In genomic region chr13:57725480-57725879, GRCh38 we compare ENCODE assay signal across 31 cellular contexts.
DNase-seq lines count a peak whose midpoint lies in the region; ATAC-seq, FAIRE-seq and TF ChIP-seq lines count a peak whose summit lies in the region.
"Had no signal": no experiment of that assay in that cellular context is flagged by ENCODE, and none has a peak within 500 bp of the region (broad histone marks: within the 10 kb centered on the region; RNA-seq: fewer than 3 reads in every experiment).

No MANE protein-coding gene starts in this region.

- in situ Hi-C loops in HepG2 (cut with HindIII; ENCODE audit: extremely low pct_ligation_motif_present, low pct_unique_long_range_greater_than_20kb) = no loop called here

- no peaks in the 10 kb centered on the region for H3K9me2 ChIP-seq in SU-DHL-6 (replicated peaks; ENCODE audit: insufficient read depth, low read length)

- no peak for FAIRE-seq in HepG2 (lab: Jason Lieb, UNC)
- FAIRE-seq: A549, D721Med, GM12878, GM12892, GM18507, GM19239 had no signal

- ATAC-seq in HepG2 (no peak), right lobe of liver (no peak), SK-N-SH treated with all-trans-retinoic acid at 6 μM for 48 hours (no peak)
- ATAC-seq: A549, GM12878 had no signal

- peaks cover 4% of the 10 kb centered on the region for H3K36me3 Mint-ChIP-seq in endothelial cell (ENCODE audit: low read depth, unreplicated experiment)
- H3K36me3 Mint-ChIP-seq: CD14-positive monocyte; CD4-positive, alpha-beta memory T cell; CD4-positive, CD25-positive, alpha-beta regulatory T cell; CD8-positive, alpha-beta memory T cell had no signal

- H3K79me1 ChIP-seq in neuronal stem cell (ENCODE audit: low read depth, low read length) = no peaks in the 10 kb centered on the region

- WGBS in HepG2 (ENCODE audit: low lambda C conversion rate) = 0% methylated on average over 2 of the region's 2 CpGs
- 49% methylated on average over 2 of the region's 2 CpGs for WGBS in right lobe of liver (ENCODE audit: insufficient coverage, low coverage, low lambda C conversion rate, missing lambda C conversion rate)
- WGBS in neuronal stem cell (ENCODE audit: extremely low coverage in 2 of 2, insufficient read length in 2 of 2, insufficient replicate concordance in 1 of 2), 2 donors = no CpG with 5 or more reads among the region's 2 CpGs

- intact Hi-C loops in HepG2 (cut with micrococcal nuclease; ENCODE audit: unreplicated experiment) = no loop called here
- intact Hi-C loops in right lobe of liver (cut with DNase I) = no loop called here

- H3K27me3 ChIP-seq in HepG2 (ENCODE audit: control insufficient read depth in 1 of 2, insufficient read depth in 2 of 2, low read length in 2 of 2) (no peaks in the 10 kb centered on the region), right lobe of liver (no peaks in the 10 kb centered on the region), SU-DHL-6 (ENCODE audit: low read length) (no peaks in the 10 kb centered on the region), neuronal stem cell (ENCODE audit: control insufficient read depth in 3 of 3, insufficient read depth in 3 of 3, low read depth in 1 of 3, low read length in 3 of 3) (no peaks in the 10 kb centered on the region)
- H3K27me3 ChIP-seq: BE2C, BLaER1 had no signal

- no peak for TF ChIP-seq RAD21 in HepG2 (CRISPR knock-in tag; IDR thresholded peaks at IDR 0.05)

- H3K4me1 ChIP-seq in HepG2 (ENCODE audit: insufficient read depth, low read length) (no peaks in the 10 kb centered on the region), right lobe of liver (no peaks in the 10 kb centered on the region), neuronal stem cell (ENCODE audit: control insufficient read depth in 2 of 2, insufficient read depth in 1 of 2, low read depth in 1 of 2, low read length in 2 of 2) (peaks cover 3 to 11% of the 10 kb centered on the region in 2 donors)
- H3K4me1 ChIP-seq: A549, BLaER1 had no signal

- no peak overlapping the region for H2AK5ac ChIP-seq in neuronal stem cell (ENCODE audit: low read depth, low read length)

- no peaks in the 10 kb centered on the region for H3K9me3 ChIP-seq in HepG2 (ENCODE audit: low read length)
- H3K9me3 ChIP-seq in right lobe of liver = no peaks in the 10 kb centered on the region
- no peaks in the 10 kb centered on the region for H3K9me3 ChIP-seq in SU-DHL-6 (ENCODE audit: insufficient read depth, low read length)
- no peaks in the 10 kb centered on the region for H3K9me3 ChIP-seq in neuronal stem cell (replicated peaks in 1 of 2; ENCODE audit: control insufficient read depth in 2 of 2, insufficient read depth in 1 of 2, low read depth in 1 of 2, low read length in 2 of 2)
- H3K9me3 ChIP-seq: A549, BE2C, BLaER1 had no signal

- no peak for TF ChIP-seq CTCF in HepG2 (CRISPR knock-in tag; IDR thresholded peaks at IDR 0.05)
- TF ChIP-seq CTCF in right lobe of liver (IDR thresholded peaks at IDR 0.05) = no peak
- TF ChIP-seq CTCF in SU-DHL-6 (IDR thresholded peaks at IDR 0.05; ENCODE audit: insufficient read depth, low read length, poor library complexity, severe bottlenecking) = no peak
- no peak for TF ChIP-seq CTCF in endothelial cell (IDR thresholded peaks at IDR 0.05; ENCODE audit: unreplicated experiment)

- TF ChIP-seq POLR2A in HepG2 (IDR thresholded peaks at IDR 0.05; ENCODE audit: insufficient read depth in 1 of 2, low read depth in 2 of 2, low read length in 2 of 2) = no peak
- no peak for TF ChIP-seq POLR2A in right lobe of liver (IDR thresholded peaks at IDR 0.05)

- H3K4me2 ChIP-seq in HepG2 (ENCODE audit: low read depth, low read length) = no peak overlapping the region
- H3K4me2 ChIP-seq in SU-DHL-6 (ENCODE audit: low read depth, low read length, poor library complexity, severe bottlenecking) = peak overlapping the region; percentile 28
- peak overlapping the region; percentile 12 for H3K4me2 ChIP-seq in neuronal stem cell (ENCODE audit: insufficient read depth, low read length, poor library complexity, severe bottlenecking)
- H3K4me2 ChIP-seq: A549, BLaER1 had no signal

- no peak overlapping the region for H2BK15ac ChIP-seq in neuronal stem cell (ENCODE audit: low read length)

- no peak for TF ChIP-seq EP300 in HepG2 (IDR thresholded peaks at IDR 0.05; ENCODE audit: low read depth in 2 of 2, low read length in 2 of 2)
- no peak for TF ChIP-seq EP300 in HepG2 (CRISPR knock-in tag; IDR thresholded peaks at IDR 0.05; ENCODE audit: borderline replicate concordance)

- no peak overlapping the region for H4K8ac ChIP-seq in neuronal stem cell (ENCODE audit: low read depth, low read length)

- H2BK5ac ChIP-seq in neuronal stem cell (ENCODE audit: low read length) = no peak overlapping the region

- no peaks in the 10 kb centered on the region for H3K27me3 Mint-ChIP-seq in endothelial cell (ENCODE audit: unreplicated experiment)
- H3K27me3 Mint-ChIP-seq: CD4-positive, alpha-beta memory T cell; CD4-positive, CD25-positive, alpha-beta regulatory T cell; CD8-positive, alpha-beta memory T cell had no signal

- no peak overlapping the region for H3K4me3 ChIP-seq in HepG2 (replicated peaks in 1 of 3; ENCODE audit: insufficient read depth in 1 of 3, low read depth in 2 of 3, low read length in 3 of 3)
- H3K4me3 ChIP-seq in right lobe of liver = no peak overlapping the region
- H3K4me3 ChIP-seq in SU-DHL-6 (ENCODE audit: insufficient read depth, low read length, poor library complexity, severe bottlenecking) = no peak overlapping the region
- no peak overlapping the region for H3K4me3 ChIP-seq in neuronal stem cell (ENCODE audit: low read length in 2 of 2)
- H3K4me3 ChIP-seq: A549, BLaER1, GM12878 had no signal

- DNase-seq in HepG2 (ENCODE audit: low spot score) = no peak
- no peak for DNase-seq in right lobe of liver
- DNase-seq in HT1080 (ENCODE audit: low read depth) = peak; percentile 9
- DNase-seq in neuronal stem cell (ENCODE audit: low spot score) = no peak
- no peak for DNase-seq in endothelial cell (ENCODE audit: low spot score)
- no peak for DNase-seq in GM19238 (ENCODE audit: insufficient read length, low spot score)
- DNase-seq: ACHN; BE2C; C1 segment of cervical spinal cord; CD4-positive, alpha-beta memory T cell; CD4-positive, CD25-positive, alpha-beta regulatory T cell; CD8-positive, alpha-beta memory T cell; COR-L47; DMS 273 treated with DMSO at 0.1 percent for 48 hours; DMS153; DMS53; DMS79; DND-41; EL; GDM1 had no signal

- H4K20me1 ChIP-seq in HepG2 (ENCODE audit: insufficient read depth, low read length) = no peaks in the 10 kb centered on the region
- H4K20me1 ChIP-seq in SU-DHL-6 (ENCODE audit: low read depth, low read length) = no peaks in the 10 kb centered on the region
- H4K20me1 ChIP-seq: BLaER1 had no signal

- H3K23ac ChIP-seq in neuronal stem cell (ENCODE audit: low read depth, low read length, poor library complexity) = no peak overlapping the region

- no peak overlapping the region for H3K4me3 Mint-ChIP-seq in endothelial cell (ENCODE audit: unreplicated experiment)
- H3K4me3 Mint-ChIP-seq: CD14-positive monocyte; CD4-positive, alpha-beta memory T cell; CD4-positive, CD25-positive, alpha-beta regulatory T cell; CD8-positive, alpha-beta memory T cell had no signal

- no peak overlapping the region for H3K18ac ChIP-seq in neuronal stem cell (ENCODE audit: low read length)

- H3K27ac ChIP-seq in HepG2 (ENCODE audit: extremely low read length, insufficient read depth, low read length) (no peak overlapping the region), right lobe of liver (no peak overlapping the region), SU-DHL-6 (ENCODE audit: low read depth, low read length) (no peak overlapping the region), neuronal stem cell (replicated peaks; ENCODE audit: low read length) (peak overlapping the region; percentile 95)
- H3K27ac ChIP-seq: 22Rv1, A549, BLaER1 had no signal

- H3K9ac ChIP-seq in HepG2 (ENCODE audit: insufficient read depth, low read depth, low read length) (no peak overlapping the region), SU-DHL-6 (ENCODE audit: low read length) (no peak overlapping the region), neuronal stem cell (ENCODE audit: low read depth, low read length, poor library complexity) (no peak overlapping the region)
- H3K9ac ChIP-seq: BLaER1 had no signal

- H3K4ac ChIP-seq in neuronal stem cell (ENCODE audit: low read length) = no peak overlapping the region

- CTCF ChIA-PET in HepG2 (lab: Yijun Ruan, JAX; ENCODE audit: low intra/inter-chr PET ratio, low total read pairs) = no interaction called here

- no TSS peak for BruUV-seq in HepG2 (replicated peaks; lab: Mats Ljungman, UMichigan)

- peaks cover 13% of the 10 kb centered on the region for H3K4me1 Mint-ChIP-seq in endothelial cell (ENCODE audit: unreplicated experiment)
- H3K4me1 Mint-ChIP-seq: CD14-positive monocyte; CD4-positive, alpha-beta memory T cell; CD4-positive, CD25-positive, alpha-beta regulatory T cell; CD8-positive, alpha-beta memory T cell had no signal

- H2BK12ac ChIP-seq in neuronal stem cell (ENCODE audit: low read length) = no peak overlapping the region

- H3K9me3 Mint-ChIP-seq in endothelial cell (ENCODE audit: unreplicated experiment) = no peaks in the 10 kb centered on the region
- H3K9me3 Mint-ChIP-seq: CD14-positive monocyte had no signal

- H3K14ac ChIP-seq in neuronal stem cell (ENCODE audit: low read length) = no peak overlapping the region

- H3K79me2 ChIP-seq in HepG2 (ENCODE audit: insufficient read depth, low read length) = no peaks in the 10 kb centered on the region
- no peaks in the 10 kb centered on the region for H3K79me2 ChIP-seq in SU-DHL-6 (ENCODE audit: insufficient read depth, low read length)

- no peak overlapping the region for H4K91ac ChIP-seq in neuronal stem cell (ENCODE audit: low read depth, low read length, poor library complexity)

- no peaks in the 10 kb centered on the region for H3K36me3 ChIP-seq in HepG2 (replicated peaks in 1 of 2; ENCODE audit: control insufficient read depth in 1 of 2, insufficient read depth in 2 of 2, low read length in 2 of 2)
- no peaks in the 10 kb centered on the region for H3K36me3 ChIP-seq in right lobe of liver
- H3K36me3 ChIP-seq in SU-DHL-6 (ENCODE audit: low read length) = no peaks in the 10 kb centered on the region
- peaks cover 0 to 19% of the 10 kb centered on the region in 2 donors for H3K36me3 ChIP-seq in neuronal stem cell (replicated peaks in 1 of 2; ENCODE audit: control insufficient read depth in 2 of 2, insufficient read depth in 2 of 2, low read length in 2 of 2)
- H3K36me3 ChIP-seq: BE2C, BLaER1 had no signal

- H3F3A ChIP-seq in SU-DHL-6 (ENCODE audit: insufficient read depth) = no peaks in the 10 kb centered on the region

- POLR2A ChIA-PET in HepG2 (lab: Yijun Ruan, JAX) = no interaction called here

- H2BK120ac ChIP-seq in neuronal stem cell (ENCODE audit: low read depth, low read length) = no peak overlapping the region

- H2AFZ ChIP-seq in HepG2 (ENCODE audit: low read length) (no peak overlapping the region), SU-DHL-6 (ENCODE audit: low read depth, low read length, severe bottlenecking) (no peak overlapping the region), neuronal stem cell (ENCODE audit: low read length) (no peak overlapping the region)

- no peak overlapping the region for H3K27ac Mint-ChIP-seq in endothelial cell (ENCODE audit: unreplicated experiment)
- H3K27ac Mint-ChIP-seq: CD14-positive monocyte; CD4-positive, alpha-beta memory T cell; CD4-positive, CD25-positive, alpha-beta regulatory T cell had no signal

TF ChIP-seq in HepG2, 621 proteins besides CTCF, POLR2A, EP300 and RAD21 (continues in another document):
- TF ChIP-seq CC2D1A (CRISPR knock-in tag; IDR thresholded peaks at IDR 0.05) = no peak
